In genomic region chr12:54082402-54082892, GRCh38 we compare ENCODE assay signal across 8 cellular contexts. TPM values are rescaled to one million over a fixed set of nuclear protein-coding genes. Genes with fewer than 3 reads are reported as not detected.
A peak's percentile ranks its signal among the peaks of the same experiment; 100 is the strongest.
DNase-seq lines count a peak whose midpoint lies in the region; ATAC-seq and TF ChIP-seq lines count a peak whose summit lies in the region.

No MANE protein-coding gene starts in this region.

- H2AFZ ChIP-seq in H9 (ENCODE audit: low read length), result no peak overlapping the region

- H3K9ac ChIP-seq in H9 (ENCODE audit: extremely low read depth, insufficient read length, low read length), result no peak overlapping the region

- H3K9me3 Mint-ChIP-seq in H9, result peaks cover 0 to 18% of the 10 kb centered on the region in 2 experiments; a peak in 3 of 5 replicates

- no peak for TF ChIP-seq CTCF in H9 (conservative IDR thresholded peaks at IDR 0.05)
- TF ChIP-seq CTCF in WERI-Rb-1 (IDR thresholded peaks at IDR 0.05; ENCODE audit: low read depth, low read length), result no peak

- H3K23me2 ChIP-seq in H9 (ENCODE audit: insufficient read length, low read depth, low read length, poor library complexity, severe bottlenecking), result no peaks in the 10 kb centered on the region

- no peak overlapping the region for H3K14ac ChIP-seq in H9 (ENCODE audit: insufficient read depth, low read length)

- no peaks in the 10 kb centered on the region for H3K79me1 ChIP-seq in H9 (ENCODE audit: insufficient read depth, low read depth, low read length, poor library complexity, severe bottlenecking)

- DNase-seq in H9, result no peak
- DNase-seq in WERI-Rb-1, result peak; percentile 78
- DNase-seq in effector CD8-positive, alpha-beta T cell (lab: John Stamatoyannopoulos, UW), result peak; percentile 9
- DNase-seq in stimulated activated CD4-positive, alpha-beta T cell treated with anti-CD3 and anti-CD28 coated beads, Interleukin-2, amount 100 ng/mL, for 24 hours, result peak; percentile 32 to 41
- DNase-seq in AG08396 (ENCODE audit: low spot score), result no peak
- DNase-seq in posterior cingulate gyrus, result no peak
- no peak for DNase-seq in AML-193 (lab: John Stamatoyannopoulos, UW)

- no peak overlapping the region for H2AK5ac ChIP-seq in H9 (ENCODE audit: insufficient read length, low read length)

- peaks cover 97% of the 10 kb centered on the region for H3K27me3 Mint-ChIP-seq in H9 (ENCODE audit: low read depth)

- H3K79me2 ChIP-seq in H9 (ENCODE audit: insufficient read depth, low read length), result no peaks in the 10 kb centered on the region

- no peak overlapping the region for H3K4ac ChIP-seq in H9 (ENCODE audit: low read depth, low read length)

- H3K27ac ChIP-seq in H9 (ENCODE audit: insufficient read length, low read depth, low read length) (no peak overlapping the region), WERI-Rb-1 (peak overlapping the region; percentile 82)

- no peak overlapping the region for H3T11ph ChIP-seq in H9 (ENCODE audit: low read length)

- peak overlapping the region; percentile 37 for H3K4me3 ChIP-seq in WERI-Rb-1 (ENCODE audit: low read depth, low read length)

- H3K4me2 ChIP-seq in H9 (ENCODE audit: insufficient read depth, insufficient read length, low read length), result peak overlapping the region; percentile 30

- peaks cover 80% of the 10 kb centered on the region for H3K27me3 ChIP-seq in H9 (ENCODE audit: insufficient read depth, low read length)
- H3K27me3 ChIP-seq in WERI-Rb-1 (ENCODE audit: insufficient read depth, low read depth, severe bottlenecking), result no peaks in the 10 kb centered on the region

- no peaks in the 10 kb centered on the region for H3K9me3 ChIP-seq in H9 (ENCODE audit: control insufficient read depth, low read depth, low read length)
- no peaks in the 10 kb centered on the region for H3K9me3 ChIP-seq in WERI-Rb-1 (ENCODE audit: severe bottlenecking)

- H2BK20ac ChIP-seq in H9 (ENCODE audit: low read depth, low read length, poor library complexity, severe bottlenecking), result no peak overlapping the region

- H3K56ac ChIP-seq in H9 (ENCODE audit: insufficient read length, low read depth, low read length), result no peak overlapping the region

- no peak overlapping the region for H2BK15ac ChIP-seq in H9 (ENCODE audit: low read depth, low read length)

- no peak overlapping the region for H2BK120ac ChIP-seq in H9 (ENCODE audit: low read depth, low read length, poor library complexity, severe bottlenecking)

- no peak for ATAC-seq in HG03280 (IDR thresholded peaks at IDR 0.05; ENCODE audit: unreplicated experiment)

- intact Hi-C loops in posterior cingulate gyrus (cut with DNase I), result no loop called here

- H4K91ac ChIP-seq in H9 (ENCODE audit: insufficient read length, low read depth, low read length), result no peak overlapping the region

- WGBS in H9 (ENCODE audit: extremely low coverage, insufficient read length, low lambda C conversion rate), result no CpG with 5 or more reads among the region's 36 CpGs

- no peaks in the 10 kb centered on the region for H3K36me3 ChIP-seq in WERI-Rb-1

- peaks cover 0 to 2% (median 0%) of the 10 kb centered on the region in 3 experiments; a peak in 3 of 7 replicates for H3K36me3 Mint-ChIP-seq in H9 (ENCODE audit: insufficient read depth in 1 of 3, low read depth in 3 of 3)

- no peak overlapping the region for H3K23ac ChIP-seq in H9 (ENCODE audit: insufficient read length, low read depth, low read length)

- H3K4me3 Mint-ChIP-seq in H9, result peak overlapping the region in 1 of 2 experiments; percentile 70; a peak in 2 of 5 replicates

- peaks cover 25 to 37% of the 10 kb centered on the region in 2 experiments for H3K4me1 Mint-ChIP-seq in H9

- H2BK12ac ChIP-seq in H9 (ENCODE audit: insufficient read length, low read depth, low read length), result no peak overlapping the region

- H3K4me1 ChIP-seq in H9 (ENCODE audit: insufficient read depth, low read length), result no peaks in the 10 kb centered on the region

- H3K27ac Mint-ChIP-seq in H9, result no peak overlapping the region

- H3K18ac ChIP-seq in H9 (ENCODE audit: insufficient read length, low read depth, low read length), result no peak overlapping the region

- H4K5ac ChIP-seq in H9 (ENCODE audit: insufficient read length, low read depth, low read length), result no peak overlapping the region

- no peak overlapping the region for H4K8ac ChIP-seq in H9 (replicated peaks; ENCODE audit: insufficient read length, low read depth, low read length)

- no peak overlapping the region for H2BK5ac ChIP-seq in H9 (ENCODE audit: insufficient read length, low read length)

- H4K20me1 ChIP-seq in H9 (ENCODE audit: control insufficient read depth, insufficient read depth, insufficient read length), result no peaks in the 10 kb centered on the region

RNA-seq across cellular contexts. Expression of gene HOXC4, which starts 28.8 kb away (rescaled TPM):
- not detected in 2 replicates for total RNA-seq in H9 (2021)

RNA-seq across cellular contexts. Expression of gene HOXC5, which starts 49.6 kb away (rescaled TPM):
- total RNA-seq in H9 (2021), result not detected in 2 replicates

RNA-seq across cellular contexts. Expression of gene HOXC6, which starts 54.2 kb away (rescaled TPM):
- not detected in 2 replicates for total RNA-seq in H9 (2021)

Comparison
In these comparisons a context has a peak if more than half of its experiments do, and no peak if none do; other contexts are left out.
1. DNase-seq: peak in WERI-Rb-1 (single experiment), effector CD8-positive, alpha-beta T cell (single experiment) and stimulated activated CD4-positive, alpha-beta T cell treated with anti-CD3 and anti-CD28 coated beads, Interleukin-2, amount 100 ng/mL, for 24 hours (2 of 2); none in H9 (single experiment), AG08396 (single experiment), posterior cingulate gyrus (0 of 10) and AML-193 (0 of 2).